Comparison of ENCODE assay signal across 42 cellular contexts in genomic region chrX:33908898-33909297, GRCh38.
"Had no signal": no experiment of that assay in that cellular context is flagged by ENCODE, and none has a peak within 500 bp of the region (broad histone marks: within the 10 kb centered on the region; RNA-seq: fewer than 3 reads in every experiment).

No MANE protein-coding gene starts in this region.

- H3K36me3 Mint-ChIP-seq: activated CD4-positive, alpha-beta memory T cell treated with anti-CD3 and anti-CD28 coated beads for 36 hours; activated CD8-positive, alpha-beta memory T cell treated with anti-CD3 and anti-CD28 coated beads, Interleukin-2, amount 10 ng/mL, durations not matched to agents 7 days and 5 days; activated naive CD4-positive, alpha-beta T cell treated with anti-CD3 and anti-CD28 coated beads, Interleukin-2, amount 50 U/mL, for 24 hours; activated naive CD8-positive, alpha-beta T cell treated with anti-CD3 and anti-CD28 coated beads, Interleukin-2, amount 10 ng/mL, durations not matched to agents 7 days and 5 days had no signal

- H3K4me1 ChIP-seq: ascending aorta, Peyer's patch had no signal

- H3K27me3 ChIP-seq: ascending aorta, cardiac muscle cell, Peyer's patch had no signal

- H3K27ac ChIP-seq: ascending aorta, cardiac muscle cell, Peyer's patch, RWPE1, VCaP had no signal

- H3K4me1 Mint-ChIP-seq: activated B cell treated with CpG ODN at 0.5 μM for 24 hours; activated CD8-positive, alpha-beta memory T cell treated with anti-CD3 and anti-CD28 coated beads, Interleukin-2, amount 10 ng/mL, durations not matched to agents 7 days and 5 days; activated naive CD4-positive, alpha-beta T cell treated with anti-CD3 and anti-CD28 coated beads, Interleukin-2, amount 50 U/mL, for 24 hours; activated naive CD8-positive, alpha-beta T cell treated with anti-CD3 and anti-CD28 coated beads, Interleukin-2, amount 10 ng/mL, durations not matched to agents 7 days and 5 days; activated T-helper 17 cell treated with anti-CD3 and anti-CD28 coated beads, Interleukin-2, amount 50 U/mL, for 72 hours; central memory CD8-positive, alpha-beta T cell had no signal

- ATAC-seq: activated CD8-positive, alpha-beta memory T cell treated with anti-CD3 and anti-CD28 coated beads, Interleukin-2, amount 10 ng/mL, durations not matched to agents 7 days and 5 days; activated T-cell treated with anti-CD3 and anti-CD28 coated beads, Interleukin-2, amount 50 U/mL, for 72 hours; activated T-helper 17 cell treated with anti-CD3 and anti-CD28 coated beads, Interleukin-2, amount 50 U/mL, for 72 hours; PC-3; Right ventricle myocardium inferior; SK-N-SH treated with all-trans-retinoic acid at 6 μM for 48 hours had no signal

- H3K9me3 ChIP-seq: ascending aorta, Peyer's patch had no signal

- H3K4me3 ChIP-seq: ascending aorta, cardiac muscle cell, Peyer's patch had no signal

- H3K27me3 Mint-ChIP-seq: activated B cell treated with CpG ODN at 0.5 μM for 24 hours; activated CD4-positive, alpha-beta memory T cell treated with anti-CD3 and anti-CD28 coated beads for 36 hours; activated CD8-positive, alpha-beta memory T cell treated with anti-CD3 and anti-CD28 coated beads, Interleukin-2, amount 10 ng/mL, durations not matched to agents 7 days and 5 days; activated naive CD4-positive, alpha-beta T cell treated with anti-CD3 and anti-CD28 coated beads, Interleukin-2, amount 50 U/mL, for 24 hours; activated naive CD8-positive, alpha-beta T cell treated with anti-CD3 and anti-CD28 coated beads, Interleukin-2, amount 10 ng/mL, durations not matched to agents 7 days and 5 days; activated T-helper 17 cell treated with anti-CD3 and anti-CD28 coated beads, Interleukin-2, amount 50 U/mL, for 72 hours; central memory CD8-positive, alpha-beta T cell had no signal

- H3K27ac Mint-ChIP-seq: activated B cell treated with CpG ODN at 0.5 μM for 24 hours; activated CD4-positive, alpha-beta memory T cell treated with anti-CD3 and anti-CD28 coated beads for 36 hours; activated CD8-positive, alpha-beta memory T cell treated with anti-CD3 and anti-CD28 coated beads, Interleukin-2, amount 10 ng/mL, durations not matched to agents 7 days and 5 days; activated naive CD4-positive, alpha-beta T cell treated with anti-CD3 and anti-CD28 coated beads, Interleukin-2, amount 50 U/mL, for 24 hours; activated naive CD8-positive, alpha-beta T cell treated with anti-CD3 and anti-CD28 coated beads, Interleukin-2, amount 10 ng/mL, durations not matched to agents 7 days and 5 days; activated T-cell treated with anti-CD3 and anti-CD28 coated beads, Interleukin-2, amount 50 U/mL, for 72 hours; activated T-helper 17 cell treated with anti-CD3 and anti-CD28 coated beads, Interleukin-2, amount 50 U/mL, for 72 hours had no signal

- DNase-seq: activated B cell treated with CpG ODN at 0.5 μM for 24 hours; activated CD4-positive, alpha-beta memory T cell treated with anti-CD3 and anti-CD28 coated beads for 36 hours; activated CD4-positive, alpha-beta T cell treated with anti-CD3 and anti-CD28 coated beads for 4 hours; activated CD4-positive, alpha-beta T cell treated with anti-CD3 and anti-CD28 coated beads, Interleukin-2, amount 50 U/mL, for 1 hour; activated CD4-positive, CD25-positive, alpha-beta regulatory T cell treated with anti-CD3 and anti-CD28 coated beads, Interleukin-2, amount 50 U/mL, for 72 hours; activated CD8-positive, alpha-beta memory T cell treated with anti-CD3 and anti-CD28 coated beads for 24 hours; activated CD8-positive, alpha-beta memory T cell treated with anti-CD3 and anti-CD28 coated beads, Interleukin-2, amount 10 ng/mL, durations not matched to agents 7 days and 5 days; activated effector memory CD4-positive, alpha-beta T cell treated with anti-CD3 and anti-CD28 coated beads, Interleukin-2, amount 50 U/mL, for 16 hours; activated naive CD4-positive, alpha-beta T cell; activated naive CD8-positive, alpha-beta T cell treated with anti-CD3 and anti-CD28 coated beads, Interleukin-2, amount 10 ng/mL, durations not matched to agents 7 days and 5 days; activated T-cell treated with anti-CD3 and anti-CD28 coated beads, Interleukin-2, amount 50 U/mL, for 1 hour; activated T-cell treated with anti-CD3 and anti-CD28 coated beads, Interleukin-2, amount 50 U/mL, for 72 hours; amygdala; MM.1S; MV-4-11; NCI-H1092; NCI-H1417; NCI-H146; NCI-H187; NCI-H2029 treated with DMSO at 0.1 percent for 48 hours; NCI-H2107; NCI-H2171; NCI-H510A; NCI-H526; NCI-H748 treated with DMSO at 0.1 percent for 48 hours; NK-92 treated with Interleukin-12 subunit alpha and Interleukin-12 subunit beta, amount 100 ng/mL, for 24 hours; PC-3; Peyer's patch; SIG-M5; SW 1271; T-helper 1 cell; T-helper 2 cell; T-helper 9 cell had no signal

- H3K4me3 Mint-ChIP-seq: activated B cell treated with CpG ODN at 0.5 μM for 24 hours; activated CD4-positive, alpha-beta memory T cell treated with anti-CD3 and anti-CD28 coated beads for 36 hours; activated CD8-positive, alpha-beta memory T cell treated with anti-CD3 and anti-CD28 coated beads, Interleukin-2, amount 10 ng/mL, durations not matched to agents 7 days and 5 days; activated naive CD4-positive, alpha-beta T cell treated with anti-CD3 and anti-CD28 coated beads, Interleukin-2, amount 50 U/mL, for 24 hours; activated naive CD8-positive, alpha-beta T cell treated with anti-CD3 and anti-CD28 coated beads, Interleukin-2, amount 10 ng/mL, durations not matched to agents 7 days and 5 days; activated T-cell treated with anti-CD3 and anti-CD28 coated beads, Interleukin-2, amount 50 U/mL, for 72 hours; activated T-helper 17 cell treated with anti-CD3 and anti-CD28 coated beads, Interleukin-2, amount 50 U/mL, for 72 hours; central memory CD8-positive, alpha-beta T cell had no signal

- H3K36me3 ChIP-seq: ascending aorta, cardiac muscle cell, Peyer's patch had no signal

- H3K9me3 Mint-ChIP-seq: activated B cell treated with CpG ODN at 0.5 μM for 24 hours; activated CD4-positive, alpha-beta memory T cell treated with anti-CD3 and anti-CD28 coated beads for 36 hours; activated naive CD4-positive, alpha-beta T cell treated with anti-CD3 and anti-CD28 coated beads, Interleukin-2, amount 50 U/mL, for 24 hours; activated naive CD8-positive, alpha-beta T cell treated with anti-CD3 and anti-CD28 coated beads, Interleukin-2, amount 10 ng/mL, durations not matched to agents 7 days and 5 days; activated T-helper 17 cell treated with anti-CD3 and anti-CD28 coated beads, Interleukin-2, amount 50 U/mL, for 72 hours had no signal
